ENCODE assay signal across 1 cellular context in genomic region chr4:122903766-122904165, GRCh38.
TF ChIP-seq lines count a peak whose summit lies in the region.

No MANE protein-coding gene starts in this region.

TF ChIP-seq in WTC11, 78 proteins besides CTCF, POLR2A, EP300 and RAD21 (continued from another document):
- TF ChIP-seq AFF4 (CRISPR knock-in tag; IDR thresholded peaks at IDR 0.05; ENCODE audit: borderline replicate concordance) (no peak), ERG (CRISPR knock-in tag; IDR thresholded peaks at IDR 0.05) (no peak), RORB (CRISPR knock-in tag; IDR thresholded peaks at IDR 0.05) (no peak), GRHL2 (CRISPR knock-in tag; IDR thresholded peaks at IDR 0.05; ENCODE audit: insufficient replicate concordance, severe bottlenecking) (no peak), RELA (CRISPR knock-in tag; IDR thresholded peaks at IDR 0.05; ENCODE audit: borderline replicate concordance) (no peak), FOXJ3 (CRISPR knock-in tag; IDR thresholded peaks at IDR 0.05; ENCODE audit: borderline replicate concordance) (no peak)
